2 cellular contexts compared by ENCODE assay signal in genomic region chr11:44840085-44840478, GRCh38.
TF ChIP-seq lines count a peak whose summit lies in the region.

No MANE protein-coding gene starts in this region.

TF ChIP-seq in H1, 55 proteins besides CTCF, POLR2A, EP300 and RAD21 (continues in another document):
- TF ChIP-seq CHD7 (IDR thresholded peaks at IDR 0.05; ENCODE audit: insufficient replicate concordance, low read length) (no peak), CBX8 (IDR thresholded peaks at IDR 0.05; ENCODE audit: borderline replicate concordance, low read depth, low read length) (no peak), SIX5 (IDR thresholded peaks at IDR 0.05; ENCODE audit: low read depth, low read length) (no peak), PHF8 (conservative IDR thresholded peaks at IDR 0.05; ENCODE audit: low read depth, low read length) (no peak), POU5F1 (IDR thresholded peaks at IDR 0.05; ENCODE audit: low read depth, low read length) (no peak), BRCA1 (IDR thresholded peaks at IDR 0.05; ENCODE audit: low read depth, low read length) (no peak), SIN3A (conservative IDR thresholded peaks at IDR 0.05 in 1 of 2, IDR thresholded peaks at IDR 0.05 in 1 of 2; ENCODE audit: low read depth in 1 of 2, low read length in 2 of 2) (no peak), TAF1 (IDR thresholded peaks at IDR 0.05; ENCODE audit: low read depth, low read length) (no peak), GABPA (IDR thresholded peaks at IDR 0.05; ENCODE audit: borderline replicate concordance, insufficient read depth, low read length) (no peak), JUND (IDR thresholded peaks at IDR 0.05; ENCODE audit: low read length) (no peak), NRF1 (IDR thresholded peaks at IDR 0.05; ENCODE audit: low read depth, low read length) (no peak), JUN (IDR thresholded peaks at IDR 0.05; ENCODE audit: low read depth, low read length) (no peak), KDM1A (IDR thresholded peaks at IDR 0.05; ENCODE audit: borderline replicate concordance, low read length) (no peak), CBX5 (IDR thresholded peaks at IDR 0.05; ENCODE audit: low read depth, low read length) (no peak), KDM5A (IDR thresholded peaks at IDR 0.05; ENCODE audit: low read length) (no peak), SAP30 (IDR thresholded peaks at IDR 0.05; ENCODE audit: insufficient read depth, insufficient replicate concordance, low read length) (no peak), RNF2 (IDR thresholded peaks at IDR 0.05; ENCODE audit: borderline replicate concordance, low read depth, low read length, missing control alignments, poor library complexity, severe bottlenecking) (no peak), ATF3 (IDR thresholded peaks at IDR 0.05; ENCODE audit: insufficient read depth, low read depth, low read length) (no peak), CHD2 (IDR thresholded peaks at IDR 0.05; ENCODE audit: low read length) (no peak)

TF ChIP-seq in neural cell, 6 proteins besides CTCF, POLR2A, EP300 and RAD21 (continued from another document):
- no peak for TF ChIP-seq REST (IDR thresholded peaks at IDR 0.05; ENCODE audit: borderline replicate concordance)
TF ChIP-seq in neural cell: peak in this region for 0.
